In the genomic region with DNA sequence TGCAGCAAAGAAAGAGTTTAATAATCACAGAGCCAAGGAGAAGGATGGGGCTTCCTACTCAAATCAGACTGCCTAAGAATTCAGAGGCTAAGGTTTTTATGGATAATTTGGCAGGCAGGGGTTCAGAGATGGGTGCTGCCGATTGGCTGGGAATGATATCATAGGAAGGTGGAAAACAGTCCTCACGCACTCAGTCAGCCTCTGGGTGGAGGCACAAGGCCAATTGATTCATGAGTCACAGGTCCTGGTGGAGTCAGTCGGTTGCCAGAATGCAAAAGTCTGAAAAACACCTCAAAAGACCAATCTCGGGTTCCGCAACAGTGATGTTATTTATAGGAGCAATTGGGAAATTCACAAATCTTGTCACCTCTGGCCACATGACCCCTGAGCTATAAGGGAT, we compare ENCODE assay signal across 1 cellular context.
TF ChIP-seq lines count a peak whose summit lies in the region.

No MANE protein-coding gene starts in this region.

TF ChIP-seq in GM23338, 12 proteins besides CTCF, POLR2A, EP300 and RAD21 (continued from another document):
- TF ChIP-seq, protein P1, sequence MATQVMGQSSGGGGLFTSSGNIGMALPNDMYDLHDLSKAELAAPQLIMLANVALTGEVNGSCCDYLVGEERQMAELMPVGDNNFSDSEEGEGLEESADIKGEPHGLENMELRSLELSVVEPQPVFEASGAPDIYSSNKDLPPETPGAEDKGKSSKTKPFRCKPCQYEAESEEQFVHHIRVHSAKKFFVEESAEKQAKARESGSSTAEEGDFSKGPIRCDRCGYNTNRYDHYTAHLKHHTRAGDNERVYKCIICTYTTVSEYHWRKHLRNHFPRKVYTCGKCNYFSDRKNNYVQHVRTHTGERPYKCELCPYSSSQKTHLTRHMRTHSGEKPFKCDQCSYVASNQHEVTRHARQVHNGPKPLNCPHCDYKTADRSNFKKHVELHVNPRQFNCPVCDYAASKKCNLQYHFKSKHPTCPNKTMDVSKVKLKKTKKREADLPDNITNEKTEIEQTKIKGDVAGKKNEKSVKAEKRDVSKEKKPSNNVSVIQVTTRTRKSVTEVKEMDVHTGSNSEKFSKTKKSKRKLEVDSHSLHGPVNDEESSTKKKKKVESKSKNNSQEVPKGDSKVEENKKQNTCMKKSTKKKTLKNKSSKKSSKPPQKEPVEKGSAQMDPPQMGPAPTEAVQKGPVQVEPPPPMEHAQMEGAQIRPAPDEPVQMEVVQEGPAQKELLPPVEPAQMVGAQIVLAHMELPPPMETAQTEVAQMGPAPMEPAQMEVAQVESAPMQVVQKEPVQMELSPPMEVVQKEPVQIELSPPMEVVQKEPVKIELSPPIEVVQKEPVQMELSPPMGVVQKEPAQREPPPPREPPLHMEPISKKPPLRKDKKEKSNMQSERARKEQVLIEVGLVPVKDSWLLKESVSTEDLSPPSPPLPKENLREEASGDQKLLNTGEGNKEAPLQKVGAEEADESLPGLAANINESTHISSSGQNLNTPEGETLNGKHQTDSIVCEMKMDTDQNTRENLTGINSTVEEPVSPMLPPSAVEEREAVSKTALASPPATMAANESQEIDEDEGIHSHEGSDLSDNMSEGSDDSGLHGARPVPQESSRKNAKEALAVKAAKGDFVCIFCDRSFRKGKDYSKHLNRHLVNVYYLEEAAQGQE (IDR thresholded peaks at IDR 0.05; ENCODE audit: unreplicated experiment): no peak
- no peak for TF ChIP-seq EZH2 (IDR thresholded peaks at IDR 0.05; ENCODE audit: low read depth, unreplicated experiment)
- TF ChIP-seq EZH2phosphoT487 (IDR thresholded peaks at IDR 0.05; ENCODE audit: unreplicated experiment): no peak
- TF ChIP-seq JUNB (IDR thresholded peaks at IDR 0.05; ENCODE audit: unreplicated experiment): no peak
- TF ChIP-seq NANOG (IDR thresholded peaks at IDR 0.05; ENCODE audit: borderline replicate concordance): no peak
- no peak for TF ChIP-seq ZNF331 (CRISPR knock-in tag; IDR thresholded peaks at IDR 0.05; ENCODE audit: low read depth)
- TF ChIP-seq ZNF114 (CRISPR knock-in tag; IDR thresholded peaks at IDR 0.05): no peak
- TF ChIP-seq, protein P2, sequence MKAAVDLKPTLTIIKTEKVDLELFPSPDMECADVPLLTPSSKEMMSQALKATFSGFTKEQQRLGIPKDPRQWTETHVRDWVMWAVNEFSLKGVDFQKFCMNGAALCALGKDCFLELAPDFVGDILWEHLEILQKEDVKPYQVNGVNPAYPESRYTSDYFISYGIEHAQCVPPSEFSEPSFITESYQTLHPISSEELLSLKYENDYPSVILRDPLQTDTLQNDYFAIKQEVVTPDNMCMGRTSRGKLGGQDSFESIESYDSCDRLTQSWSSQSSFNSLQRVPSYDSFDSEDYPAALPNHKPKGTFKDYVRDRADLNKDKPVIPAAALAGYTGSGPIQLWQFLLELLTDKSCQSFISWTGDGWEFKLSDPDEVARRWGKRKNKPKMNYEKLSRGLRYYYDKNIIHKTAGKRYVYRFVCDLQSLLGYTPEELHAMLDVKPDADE (IDR thresholded peaks at IDR 0.05): no peak
- TF ChIP-seq POLR2AphosphoS5 (IDR thresholded peaks at IDR 0.05; ENCODE audit: low read depth): no peak
- TF ChIP-seq, protein P3, sequence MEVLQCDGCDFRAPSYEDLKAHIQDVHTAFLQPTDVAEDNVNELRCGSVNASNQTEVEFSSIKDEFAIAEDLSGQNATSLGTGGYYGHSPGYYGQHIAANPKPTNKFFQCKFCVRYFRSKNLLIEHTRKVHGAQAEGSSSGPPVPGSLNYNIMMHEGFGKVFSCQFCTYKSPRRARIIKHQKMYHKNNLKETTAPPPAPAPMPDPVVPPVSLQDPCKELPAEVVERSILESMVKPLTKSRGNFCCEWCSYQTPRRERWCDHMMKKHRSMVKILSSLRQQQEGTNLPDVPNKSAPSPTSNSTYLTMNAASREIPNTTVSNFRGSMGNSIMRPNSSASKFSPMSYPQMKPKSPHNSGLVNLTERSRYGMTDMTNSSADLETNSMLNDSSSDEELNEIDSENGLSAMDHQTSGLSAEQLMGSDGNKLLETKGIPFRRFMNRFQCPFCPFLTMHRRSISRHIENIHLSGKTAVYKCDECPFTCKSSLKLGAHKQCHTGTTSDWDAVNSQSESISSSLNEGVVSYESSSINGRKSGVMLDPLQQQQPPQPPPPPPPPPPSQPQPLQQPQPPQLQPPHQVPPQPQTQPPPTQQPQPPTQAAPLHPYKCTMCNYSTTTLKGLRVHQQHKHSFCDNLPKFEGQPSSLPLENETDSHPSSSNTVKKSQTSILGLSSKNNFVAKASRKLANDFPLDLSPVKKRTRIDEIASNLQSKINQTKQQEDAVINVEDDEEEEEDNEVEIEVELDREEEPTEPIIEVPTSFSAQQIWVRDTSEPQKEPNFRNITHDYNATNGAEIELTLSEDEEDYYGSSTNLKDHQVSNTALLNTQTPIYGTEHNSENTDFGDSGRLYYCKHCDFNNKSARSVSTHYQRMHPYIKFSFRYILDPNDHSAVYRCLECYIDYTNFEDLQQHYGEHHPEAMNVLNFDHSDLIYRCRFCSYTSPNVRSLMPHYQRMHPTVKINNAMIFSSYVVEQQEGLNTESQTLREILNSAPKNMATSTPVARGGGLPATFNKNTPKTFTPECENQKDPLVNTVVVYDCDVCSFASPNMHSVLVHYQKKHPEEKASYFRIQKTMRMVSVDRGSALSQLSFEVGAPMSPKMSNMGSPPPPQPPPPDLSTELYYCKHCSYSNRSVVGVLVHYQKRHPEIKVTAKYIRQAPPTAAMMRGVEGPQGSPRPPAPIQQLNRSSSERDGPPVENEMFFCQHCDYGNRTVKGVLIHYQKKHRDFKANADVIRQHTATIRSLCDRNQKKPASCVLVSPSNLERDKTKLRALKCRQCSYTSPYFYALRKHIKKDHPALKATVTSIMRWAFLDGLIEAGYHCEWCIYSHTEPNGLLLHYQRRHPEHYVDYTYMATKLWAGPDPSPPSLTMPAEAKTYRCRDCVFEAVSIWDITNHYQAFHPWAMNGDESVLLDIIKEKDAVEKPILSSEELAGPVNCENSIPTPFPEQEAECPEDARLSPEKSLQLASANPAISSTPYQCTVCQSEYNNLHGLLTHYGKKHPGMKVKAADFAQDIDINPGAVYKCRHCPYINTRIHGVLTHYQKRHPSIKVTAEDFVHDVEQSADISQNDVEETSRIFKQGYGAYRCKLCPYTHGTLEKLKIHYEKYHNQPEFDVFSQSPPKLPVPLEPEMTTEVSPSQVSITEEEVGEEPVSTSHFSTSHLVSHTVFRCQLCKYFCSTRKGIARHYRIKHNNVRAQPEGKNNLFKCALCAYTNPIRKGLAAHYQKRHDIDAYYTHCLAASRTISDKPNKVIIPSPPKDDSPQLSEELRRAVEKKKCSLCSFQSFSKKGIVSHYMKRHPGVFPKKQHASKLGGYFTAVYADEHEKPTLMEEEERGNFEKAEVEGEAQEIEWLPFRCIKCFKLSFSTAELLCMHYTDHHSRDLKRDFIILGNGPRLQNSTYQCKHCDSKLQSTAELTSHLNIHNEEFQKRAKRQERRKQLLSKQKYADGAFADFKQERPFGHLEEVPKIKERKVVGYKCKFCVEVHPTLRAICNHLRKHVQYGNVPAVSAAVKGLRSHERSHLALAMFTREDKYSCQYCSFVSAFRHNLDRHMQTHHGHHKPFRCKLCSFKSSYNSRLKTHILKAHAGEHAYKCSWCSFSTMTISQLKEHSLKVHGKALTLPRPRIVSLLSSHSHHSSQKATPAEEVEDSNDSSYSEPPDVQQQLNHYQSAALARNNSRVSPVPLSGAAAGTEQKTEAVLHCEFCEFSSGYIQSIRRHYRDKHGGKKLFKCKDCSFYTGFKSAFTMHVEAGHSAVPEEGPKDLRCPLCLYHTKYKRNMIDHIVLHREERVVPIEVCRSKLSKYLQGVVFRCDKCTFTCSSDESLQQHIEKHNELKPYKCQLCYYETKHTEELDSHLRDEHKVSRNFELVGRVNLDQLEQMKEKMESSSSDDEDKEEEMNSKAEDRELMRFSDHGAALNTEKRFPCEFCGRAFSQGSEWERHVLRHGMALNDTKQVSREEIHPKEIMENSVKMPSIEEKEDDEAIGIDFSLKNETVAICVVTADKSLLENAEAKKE (CRISPR knock-in tag; IDR thresholded peaks at IDR 0.05): no peak
